1 cellular context compared by ENCODE assay signal in genomic region chrX:70254909-70255308, GRCh38.
A peak's percentile ranks its signal among the peaks of the same experiment; 100 is the strongest.
TF ChIP-seq lines count a peak whose summit lies in the region.

No MANE protein-coding gene starts in this region.

TF ChIP-seq in HCT116, 20 proteins besides CTCF, POLR2A, EP300 and RAD21:
- TF ChIP-seq POLR2AphosphoS5 (IDR thresholded peaks at IDR 0.05; ENCODE audit: low read depth, low read length) (no peak), CBX3 (IDR thresholded peaks at IDR 0.05; ENCODE audit: low read depth) (0 out of 2 replicates have a peak, but pooled peaks have one; percentile 25), YY1 (IDR thresholded peaks at IDR 0.05; ENCODE audit: extremely low read depth, insufficient replicate concordance, low read depth, low read length) (no peak), FOSL1 (IDR thresholded peaks at IDR 0.05; ENCODE audit: low read depth) (peak; percentile 48; the same call in 1 of the 2 replicates), SP1 (IDR thresholded peaks at IDR 0.05; ENCODE audit: low read depth) (peak; percentile 41), EGR1 (IDR thresholded peaks at IDR 0.05; ENCODE audit: low read depth) (0 out of 2 replicates have a peak, but pooled peaks have one; percentile 31), JUND (IDR thresholded peaks at IDR 0.05) (peak; percentile 50; the same call in 1 of the 2 replicates)
